ENCODE assay signal across 1 cellular context in genomic region chr11:45409587-45409986, GRCh38.
TF ChIP-seq lines count a peak whose summit lies in the region.

No MANE protein-coding gene starts in this region.

TF ChIP-seq in GM23338, 12 proteins besides CTCF, POLR2A, EP300 and RAD21 (continued from another document):
- TF ChIP-seq REST (IDR thresholded peaks at IDR 0.05; ENCODE audit: unreplicated experiment) = no peak
